ENCODE assay signal across 8 cellular contexts in the genomic region with DNA sequence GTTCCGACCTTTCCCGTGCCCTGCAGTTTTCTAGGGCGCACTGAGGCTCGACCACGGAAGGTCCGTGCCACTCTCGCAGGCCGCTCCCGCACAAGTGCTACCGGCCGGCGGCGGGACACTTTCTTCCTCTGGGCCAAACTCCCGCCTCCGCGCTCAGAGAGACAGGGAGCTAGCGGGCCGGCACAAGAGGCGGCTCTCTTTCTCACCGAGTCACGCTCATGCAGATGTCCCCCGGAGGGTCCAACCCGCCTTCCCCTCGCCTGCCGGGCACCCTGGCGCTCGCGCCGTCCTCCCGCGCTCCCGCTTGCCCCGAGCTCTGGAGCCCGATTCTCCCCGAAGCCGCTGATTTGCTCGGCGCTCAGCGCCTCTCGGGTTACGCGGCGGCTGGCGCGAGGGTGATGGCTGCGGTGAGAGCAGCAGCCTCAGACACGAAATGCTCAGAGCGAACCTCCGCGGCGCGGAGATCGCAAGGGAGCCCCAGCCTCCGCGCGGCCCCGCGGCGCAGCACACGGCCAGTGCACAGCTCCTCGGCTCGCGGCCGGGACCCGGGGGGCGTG. TPM values are rescaled to one million over a fixed set of nuclear protein-coding genes. Genes with fewer than 3 reads are reported as not detected.
A peak's percentile ranks its signal among the peaks of the same experiment; 100 is the strongest.
DNase-seq lines count a peak whose midpoint lies in the region; ATAC-seq and TF ChIP-seq lines count a peak whose summit lies in the region.

No MANE protein-coding gene starts in this region.

- peaks cover under 1 to 34% (median 18%) of the 10 kb centered on the region in 12 donors for H3K4me1 ChIP-seq in heart left ventricle

- H3K27me3 ChIP-seq in MG63 (peaks cover 17% of the 10 kb centered on the region), heart left ventricle (peaks cover 12 to 68% (median 35%) of the 10 kb centered on the region in 9 donors)

- intact Hi-C loops in heart left ventricle (cut with DNase I) (loop anchor here in 8 of 10 donors (1.0 to 5.0 kb wide), 3 partner anchors 35 to 38 kb away; no protein-coding TSS in a partner anchor), posterior cingulate gyrus (cut with DNase I) (loop anchor here (1.0 kb wide), 1 partner anchor 37 kb away; no protein-coding TSS in a partner anchor)

- H3K27me3 Mint-ChIP-seq in activated naive CD4-positive, alpha-beta T cell treated with anti-CD3 and anti-CD28 coated beads, Interleukin-2, amount 50 U/mL, for 24 hours, result peaks cover 40% of the 10 kb centered on the region

- WGBS in heart left ventricle, 4 donors, result 1 to 3% (median 1%) methylated on average over 17 to 66 of the region's 66 CpGs

- peaks cover 10% of the 10 kb centered on the region for H3K4me1 Mint-ChIP-seq in activated naive CD4-positive, alpha-beta T cell treated with anti-CD3 and anti-CD28 coated beads, Interleukin-2, amount 50 U/mL, for 24 hours

- H3K36me3 Mint-ChIP-seq in activated naive CD4-positive, alpha-beta T cell treated with anti-CD3 and anti-CD28 coated beads, Interleukin-2, amount 50 U/mL, for 24 hours, result no peaks in the 10 kb centered on the region

- peak overlapping the region in 3 of 12 donors; percentile 20 to 62 (median 57) for H3K27ac ChIP-seq in heart left ventricle

- H3K36me3 ChIP-seq in MG63 (no peaks in the 10 kb centered on the region), heart left ventricle (no peaks in the 10 kb centered on the region)

- no peaks in the 10 kb centered on the region for H3K9me3 ChIP-seq in MG63
- no peaks in the 10 kb centered on the region for H3K9me3 ChIP-seq in heart left ventricle

- no peak for TF ChIP-seq CTCF in heart left ventricle (IDR thresholded peaks at IDR 0.05)

- no peak overlapping the region for H3K27ac Mint-ChIP-seq in activated naive CD4-positive, alpha-beta T cell treated with anti-CD3 and anti-CD28 coated beads, Interleukin-2, amount 50 U/mL, for 24 hours

- peak overlapping the region; percentile 28 for H3K4me3 ChIP-seq in MG63
- H3K4me3 ChIP-seq in heart left ventricle, result peak overlapping the region; percentile 25 to 62 (median 54)

- H3K4me3 Mint-ChIP-seq in activated naive CD4-positive, alpha-beta T cell treated with anti-CD3 and anti-CD28 coated beads, Interleukin-2, amount 50 U/mL, for 24 hours, result peak overlapping the region; percentile 39

- ATAC-seq in heart left ventricle, result peak in 3 of 4 donors; percentile 7 to 60 (median 39)
- ATAC-seq in GM18873 (IDR thresholded peaks at IDR 0.05; ENCODE audit: low FRiP score, unreplicated experiment), result no peak

- DNase-seq in NCI-H1417 (lab: John Stamatoyannopoulos, UW) (peak; percentile 69 to 76 (median 71)), NCI-H1417 treated with DMSO at 0.1 percent for 48 hours (lab: John Stamatoyannopoulos, UW) (no peak), MG63 (peak; percentile 61), heart left ventricle (peak in 3 of 5 donors; percentile 48 to 73 (median 53)), posterior cingulate gyrus (peak in 9 of 10 donors; percentile 17 to 92 (median 54)), NOMO-1 treated with dmso at 0.1 percent for 144 hours (lab: John Stamatoyannopoulos, UW; ENCODE audit: unreplicated experiment) (no peak)

- no peak for TF ChIP-seq POLR2A in heart left ventricle (IDR thresholded peaks at IDR 0.05)

- no peaks in the 10 kb centered on the region for H3K9me3 Mint-ChIP-seq in activated naive CD4-positive, alpha-beta T cell treated with anti-CD3 and anti-CD28 coated beads, Interleukin-2, amount 50 U/mL, for 24 hours

RNA-seq across cellular contexts. Expression of a gene that starts 1.0 kb away (rescaled TPM):
- total RNA-seq in MG63 (2014; rRNA removed; shearing (Covaris generic); ENCODE audit: low replicate concordance), result not detected in 2 replicates
- 1 to 10 TPM in 6 of 9 donors, under 1 TPM in 2, not detected in 1; 0.75 to 4.1 (median 2.4) TPM for total RNA-seq in heart left ventricle
- polyA plus RNA-seq in heart left ventricle, result 1 to 10 TPM in 1 of 2 donors, under 1 TPM in 1; 0.42 to 2.2 TPM

Comparison
In these comparisons a context has a peak if more than half of its experiments do, and no peak if none do; other contexts are left out.
1. DNase-seq: peak in NCI-H1417 (3 of 3), MG63 (single experiment), heart left ventricle (3 of 5) and posterior cingulate gyrus (9 of 10); none in NCI-H1417 treated with DMSO at 0.1 percent for 48 hours (single experiment) and NOMO-1 treated with dmso at 0.1 percent for 144 hours (single experiment).